Comparison of ENCODE assay signal across 8 cellular contexts in genomic region chr3:112132975-112133448, GRCh38. TPM values are rescaled to one million over a fixed set of nuclear protein-coding genes. Genes with fewer than 3 reads are reported as not detected.
A peak's percentile ranks its signal among the peaks of the same experiment; 100 is the strongest.
DNase-seq lines count a peak whose midpoint lies in the region; ATAC-seq and TF ChIP-seq lines count a peak whose summit lies in the region.

Gene GCSAM, minus strand, starts transcription at chr3:112133248. Its CDS starts 128 bp downstream, at chr3:112133120.

- peaks cover 5% of the 10 kb centered on the region for H3K36me3 Mint-ChIP-seq in CD4-positive, alpha-beta T cell (ENCODE audit: low read depth)
- no peaks in the 10 kb centered on the region for H3K36me3 Mint-ChIP-seq in IgD-negative memory B cell
- H3K36me3 Mint-ChIP-seq in activated CD8-positive, alpha-beta T cell treated with anti-CD3 and anti-CD28 coated beads, Interleukin-2, amount 10 ng/mL, durations not matched to agents 7 days and 5 days (ENCODE audit: low read depth) = peaks cover 7% of the 10 kb centered on the region
- no peaks in the 10 kb centered on the region for H3K36me3 Mint-ChIP-seq in osteocyte (ENCODE audit: unreplicated experiment)

- POLR2A ChIA-PET in CD4-positive, alpha-beta T cell (lab: Charles Lee) = interaction anchor here (1.3 to 1.7 kb wide), 4 partner anchors 10 to 429 kb away, joined by 3 to 9 read pairs (median 5); partner anchors contain the start of genes ATG3, CD200 and SLC35A5
- POLR2A ChIA-PET in activated CD8-positive, alpha-beta T cell treated with anti-CD3 and anti-CD28 coated beads, Interleukin-2, amount 10 ng/mL, durations not matched to agents 7 days and 5 days (lab: Charles Lee) = interaction anchor here (0.5 to 1.0 kb wide), 4 partner anchors 8 to 410 kb away, joined by 3 to 6 read pairs (median 3); no protein-coding TSS in a partner anchor

- H3K36me3 ChIP-seq in stomach = peaks cover 0 to 18% (median 6%) of the 10 kb centered on the region in 4 donors

- peak within 1 kb of the TSS; percentile 89 for H3K4me3 Mint-ChIP-seq in CD4-positive, alpha-beta T cell
- H3K4me3 Mint-ChIP-seq in IgD-negative memory B cell = peak within 1 kb of the TSS; percentile 90 to 98 (median 95)
- H3K4me3 Mint-ChIP-seq in activated CD8-positive, alpha-beta T cell treated with anti-CD3 and anti-CD28 coated beads, Interleukin-2, amount 10 ng/mL, durations not matched to agents 7 days and 5 days = peak within 1 kb of the TSS; percentile 76
- no peak within 1 kb of the TSS for H3K4me3 Mint-ChIP-seq in osteocyte (ENCODE audit: unreplicated experiment)

- no peaks in the 10 kb centered on the region for H3K27me3 Mint-ChIP-seq in CD4-positive, alpha-beta T cell
- H3K27me3 Mint-ChIP-seq in IgD-negative memory B cell (no peaks in the 10 kb centered on the region), osteocyte (ENCODE audit: unreplicated experiment) (peaks cover 14% of the 10 kb centered on the region)
- no peaks in the 10 kb centered on the region for H3K27me3 Mint-ChIP-seq in activated CD8-positive, alpha-beta T cell treated with anti-CD3 and anti-CD28 coated beads, Interleukin-2, amount 10 ng/mL, durations not matched to agents 7 days and 5 days (ENCODE audit: low read depth)

- no peaks in the 10 kb centered on the region for H3K27me3 ChIP-seq in CD4-positive, alpha-beta T cell (ENCODE audit: control insufficient read depth, insufficient read depth, low read length)
- no peaks in the 10 kb centered on the region for H3K27me3 ChIP-seq in stomach

- H3K9me3 Mint-ChIP-seq in CD4-positive, alpha-beta T cell = no peaks in the 10 kb centered on the region
- H3K9me3 Mint-ChIP-seq in IgD-negative memory B cell (no peaks in the 10 kb centered on the region), osteocyte (ENCODE audit: unreplicated experiment) (no peaks in the 10 kb centered on the region)
- no peaks in the 10 kb centered on the region for H3K9me3 Mint-ChIP-seq in activated CD8-positive, alpha-beta T cell treated with anti-CD3 and anti-CD28 coated beads, Interleukin-2, amount 10 ng/mL, durations not matched to agents 7 days and 5 days (ENCODE audit: insufficient read depth)

- H3K4me1 Mint-ChIP-seq in CD4-positive, alpha-beta T cell (ENCODE audit: low read depth) = peaks cover 95% of the 10 kb centered on the region
- H3K4me1 Mint-ChIP-seq in IgD-negative memory B cell (peaks cover 59 to 79% (median 64%) of the 10 kb centered on the region in 3 donors), osteocyte (ENCODE audit: unreplicated experiment) (peaks cover 2% of the 10 kb centered on the region)
- H3K4me1 Mint-ChIP-seq in activated CD8-positive, alpha-beta T cell treated with anti-CD3 and anti-CD28 coated beads, Interleukin-2, amount 10 ng/mL, durations not matched to agents 7 days and 5 days (ENCODE audit: low read depth) = peaks cover 66% of the 10 kb centered on the region

- H3K4me1 ChIP-seq in stomach = peaks cover 4 to 36% (median 23%) of the 10 kb centered on the region in 4 donors

- DNase-seq in CD4-positive, alpha-beta T cell = peak; percentile 41 to 66 (median 55)
- DNase-seq in activated CD8-positive, alpha-beta T cell treated with anti-CD3 and anti-CD28 coated beads, Interleukin-2, amount 10 ng/mL, durations not matched to agents 7 days and 5 days = peak; percentile 68
- peak; percentile 39 for DNase-seq in left cardiac atrium
- peak; percentile 21 for DNase-seq in stimulated activated CD8-positive, alpha-beta memory T cell treated with anti-CD3 and anti-CD28 coated beads, Interleukin-15, amount 100 ng/mL, for 1 hour (ENCODE audit: low read depth)
- no peak for DNase-seq in stomach
- no peak for DNase-seq in osteocyte (ENCODE audit: extremely low spot score, unreplicated experiment)

- no peak for TF ChIP-seq EP300 in stomach (IDR thresholded peaks at IDR 0.05)

- peak; percentile 73 for ATAC-seq in CD4-positive, alpha-beta T cell (ENCODE audit: poor library complexity)
- ATAC-seq in GM21360 (IDR thresholded peaks at IDR 0.05; ENCODE audit: unreplicated experiment) (peak; percentile 60), left cardiac atrium (peak; percentile 67 to 85)
- ATAC-seq in activated CD8-positive, alpha-beta T cell treated with anti-CD3 and anti-CD28 coated beads, Interleukin-2, amount 10 ng/mL, durations not matched to agents 7 days and 5 days = peak; percentile 76

- no peak for TF ChIP-seq POLR2A in stomach (IDR thresholded peaks at IDR 0.05)

- no peak within 1 kb of the TSS for H3K4me3 ChIP-seq in stomach

- no peaks in the 10 kb centered on the region for H3K9me3 ChIP-seq in CD4-positive, alpha-beta T cell (ENCODE audit: control insufficient read depth, low read length)
- H3K9me3 ChIP-seq in stomach = no peaks in the 10 kb centered on the region

- CTCF ChIA-PET in CD4-positive, alpha-beta T cell (lab: Charles Lee) = no interaction called here
- CTCF ChIA-PET in activated CD8-positive, alpha-beta T cell treated with anti-CD3 and anti-CD28 coated beads, Interleukin-2, amount 10 ng/mL, durations not matched to agents 7 days and 5 days (lab: Charles Lee) = interaction anchor here (0.7 to 3.0 kb wide), 7 partner anchors 18 to 387 kb away, joined by 3 to 25 read pairs (median 4); partner anchors contain the start of gene SLC9C1

- intact Hi-C loops in CD4-positive, alpha-beta T cell (cut with DNase I, micrococcal nuclease) = loop anchor here in 1 of 2 experiments (10.0 kb wide), 1 partner anchor 172 kb away; no protein-coding TSS in a partner anchor
- intact Hi-C loops in left cardiac atrium (cut with DNase I) (no loop called here), stomach (cut with DNase I; ENCODE audit: low total_unique reads) (no loop called here)

- TF ChIP-seq CTCF in CD4-positive, alpha-beta T cell (IDR thresholded peaks at IDR 0.05) = no peak
- TF ChIP-seq CTCF in stomach (IDR thresholded peaks at IDR 0.05) (no peak), osteocyte (IDR thresholded peaks at IDR 0.05) (no peak)

- H3K27ac ChIP-seq in CD4-positive, alpha-beta T cell (ENCODE audit: low read depth, low read length) = peak within 1 kb of the TSS; percentile 78
- H3K27ac ChIP-seq in stomach = peak within 1 kb of the TSS in 2 of 5 donors; percentile 42 to 44

- H3K27ac Mint-ChIP-seq in CD4-positive, alpha-beta T cell = peak within 1 kb of the TSS; percentile 88
- H3K27ac Mint-ChIP-seq in IgD-negative memory B cell = peak within 1 kb of the TSS; percentile 88 to 97 (median 94)
- peak within 1 kb of the TSS; percentile 83 for H3K27ac Mint-ChIP-seq in activated CD8-positive, alpha-beta T cell treated with anti-CD3 and anti-CD28 coated beads, Interleukin-2, amount 10 ng/mL, durations not matched to agents 7 days and 5 days
- H3K27ac Mint-ChIP-seq in osteocyte (ENCODE audit: unreplicated experiment) = no peak within 1 kb of the TSS

- 52 to 70% (median 62%) methylated on average over 5 of the region's 5 CpGs for WGBS in stomach, 5 donors

RNA-seq across cellular contexts. Expression of gene GCSAM, which starts in this region (rescaled TPM):
- 1 to 10 TPM; 6.5 to 6.8 TPM for total RNA-seq in CD4-positive, alpha-beta T cell
- polyA plus RNA-seq in IgD-negative memory B cell = 34.0 TPM
- 1 to 10 TPM; 5.6 to 6.9 TPM for total RNA-seq in activated CD8-positive, alpha-beta T cell treated with anti-CD3 and anti-CD28 coated beads, Interleukin-2, amount 10 ng/mL, durations not matched to agents 7 days and 5 days
- total RNA-seq in left cardiac atrium = under 1 TPM; 0.08 to 0.35 TPM
- 1 to 10 TPM in 1 of 5 donors, under 1 TPM in 1, not detected in 3; 0.73 to 2.3 TPM for total RNA-seq in stomach
- polyA plus RNA-seq in stomach = 1 to 10 TPM in 1 of 3 donors, not detected in 2; 2.3 TPM
- total RNA-seq in osteocyte = not detected in 2 replicates

Comparison
In these comparisons a context has a peak if more than half of its experiments do, and no peak if none do; other contexts are left out.
1. RNA of gene GCSAM (polyA plus RNA-seq): 34.0 TPM in IgD-negative memory B cell (single experiment); 2.3 TPM in stomach; every median in the first group is over 10 times any median in the second.
2. Peak in DNase-seq and ATAC-seq in left cardiac atrium; RNA of the gene not detected or under 1 TPM.
3. DNase-seq: peak in CD4-positive, alpha-beta T cell (10 of 10), activated CD8-positive, alpha-beta T cell treated with anti-CD3 and anti-CD28 coated beads, Interleukin-2, amount 10 ng/mL, durations not matched to agents 7 days and 5 days (single experiment) and stimulated activated CD8-positive, alpha-beta memory T cell treated with anti-CD3 and anti-CD28 coated beads, Interleukin-15, amount 100 ng/mL, for 1 hour (single experiment); none in stomach (single experiment) and osteocyte (single experiment).
4. Peak in every context shown above with its lines, with median percentiles within 50 percentile points of each other: ATAC-seq.